3 cellular contexts compared by ENCODE assay signal in the genomic region with DNA sequence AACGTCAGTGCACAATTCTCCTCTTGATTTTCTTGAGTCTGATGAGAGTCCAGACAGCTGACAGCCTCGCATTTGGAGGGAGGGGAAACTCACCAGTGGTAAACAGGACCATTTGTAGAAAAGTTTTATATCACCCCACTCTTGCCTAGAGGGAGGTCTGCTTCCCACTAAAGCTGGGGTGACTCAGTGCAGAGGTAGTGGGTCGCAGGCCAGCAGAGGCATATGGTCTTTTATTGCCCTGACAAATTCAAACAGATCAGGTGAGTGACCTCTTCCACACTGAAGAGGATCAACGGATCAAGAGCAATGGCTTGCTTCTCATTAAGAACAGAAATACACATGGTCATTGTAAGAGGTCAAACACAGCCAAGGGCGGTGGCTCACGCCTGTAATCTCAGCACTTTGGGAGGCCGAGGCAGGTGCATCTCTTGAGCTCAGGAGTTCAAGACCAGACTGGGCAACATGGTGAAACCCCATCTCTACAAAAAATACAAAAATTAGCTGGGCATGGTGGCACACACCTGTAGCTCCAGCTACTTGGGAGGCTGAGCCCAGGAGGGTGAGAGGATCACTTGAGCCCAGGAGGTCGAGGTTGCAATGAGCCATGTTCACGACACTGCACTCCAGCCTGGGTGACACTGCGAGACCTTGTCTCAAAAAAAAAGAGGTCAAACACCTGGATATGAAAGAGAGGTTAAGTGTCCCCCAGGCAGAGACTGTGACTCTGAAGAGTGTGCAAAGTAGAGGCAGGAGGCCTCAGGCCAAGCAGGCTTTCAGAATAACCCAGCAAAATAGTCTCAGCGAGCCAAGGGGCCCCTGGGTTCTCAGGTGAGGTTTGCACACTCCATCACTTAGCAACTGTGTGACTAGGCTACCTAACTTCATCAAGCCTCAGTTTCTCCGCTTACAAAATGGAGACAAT.
TF ChIP-seq lines count a peak whose summit lies in the region.

No MANE protein-coding gene starts in this region.

TF ChIP-seq in SK-N-SH treated with all-trans-retinoic acid at 6 μM for 48 hours, 23 proteins besides CTCF, POLR2A, EP300 and RAD21 (continued from another document):
- TF ChIP-seq POU6F1 (CRISPR knock-in tag; IDR thresholded peaks at IDR 0.05; ENCODE audit: borderline replicate concordance, low read depth) (no peak), GLIS3 (CRISPR knock-in tag; IDR thresholded peaks at IDR 0.05) (no peak), TCF4 (CRISPR knock-in tag; IDR thresholded peaks at IDR 0.05; ENCODE audit: borderline replicate concordance) (0 out of 2 replicates have a peak, but pooled peaks have one; percentile 40), CSDC2 (CRISPR knock-in tag; IDR thresholded peaks at IDR 0.05) (no peak)
TF ChIP-seq in SK-N-SH treated with all-trans-retinoic acid at 6 μM for 48 hours: peak in this region for 1.

TF ChIP-seq in SK-N-SH, 30 proteins besides CTCF, POLR2A, EP300 and RAD21 (continued from another document):
- TF ChIP-seq, protein P1, sequence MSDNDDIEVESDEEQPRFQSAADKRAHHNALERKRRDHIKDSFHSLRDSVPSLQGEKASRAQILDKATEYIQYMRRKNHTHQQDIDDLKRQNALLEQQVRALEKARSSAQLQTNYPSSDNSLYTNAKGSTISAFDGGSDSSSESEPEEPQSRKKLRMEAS (IDR thresholded peaks at IDR 0.05; ENCODE audit: low read depth): no peak
TF ChIP-seq in SK-N-SH: peak in this region for 0.

TF ChIP-seq in liver, 16 proteins besides CTCF, POLR2A, EP300 and RAD21 (continued from another document):
- TF ChIP-seq NR2F2 (IDR thresholded peaks at IDR 0.05) (no peak), RXRA (IDR thresholded peaks at IDR 0.05) (no peak)
